9 cellular contexts compared by ENCODE assay signal in genomic region chr1:152663098-152663497, GRCh38. TPM values are rescaled to one million over a fixed set of nuclear protein-coding genes. Genes with fewer than 3 reads are reported as not detected.
"Had no signal": no experiment of that assay in that cellular context is flagged by ENCODE, and none has a peak within 500 bp of the region (broad histone marks: within the 10 kb centered on the region; RNA-seq: fewer than 3 reads in every experiment).

LCE2D (plus strand) TSS chr1:152663380; CDS start chr1:152664106, 726 bp downstream.

- FAIRE-seq: H1, H54, HTR-8/SVneo, K562 had no signal

- ATAC-seq: GM23338, K562 had no signal

- H3K4me3 ChIP-seq: GM23338, K562 had no signal

- H2AFZ ChIP-seq: GM23338 had no signal

- DNase-seq: H9, HCEC 1CT, KG1 had no signal

- H3K4me2 ChIP-seq: GM23338 had no signal

RNA-seq across cellular contexts. Expression of gene LCE2D, which starts in this region (rescaled TPM):
- total RNA-seq: GM23338, H1, H9, HT-29, K562 had no signal
- polyA plus RNA-seq: GM23338, H1, K562 had no signal
